14 cellular contexts compared by ENCODE assay signal in the genomic region with DNA sequence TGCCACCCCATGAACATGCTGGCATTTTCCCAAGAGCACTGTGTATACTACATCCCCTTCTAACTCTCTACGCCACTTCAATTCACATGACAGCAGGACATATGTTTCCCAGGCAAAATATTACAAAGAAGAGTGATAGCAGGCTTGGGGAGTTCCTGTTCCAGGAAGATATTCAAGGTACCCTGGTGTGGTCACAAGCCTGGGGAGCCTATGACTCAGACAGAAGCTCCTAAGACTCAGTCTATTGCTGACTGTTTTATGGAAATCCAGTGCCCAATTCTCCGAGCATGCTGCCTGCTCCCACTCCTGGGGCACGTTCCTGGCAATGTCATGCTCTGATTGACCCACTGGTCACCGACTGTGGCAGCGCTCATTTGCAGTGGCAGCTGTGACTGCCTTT. TPM values are rescaled to one million over a fixed set of nuclear protein-coding genes. Genes with fewer than 3 reads are reported as not detected.
A peak's percentile ranks its signal among the peaks of the same experiment; 100 is the strongest.
DNase-seq lines count a peak whose midpoint lies in the region; ATAC-seq and TF ChIP-seq lines count a peak whose summit lies in the region.
"Had no signal": no experiment of that assay in that cellular context is flagged by ENCODE, and none has a peak within 500 bp of the region (broad histone marks: within the 10 kb centered on the region; RNA-seq: fewer than 3 reads in every experiment).

No MANE protein-coding gene starts in this region.

- peak; percentile 26 to 46 (median 40) for ATAC-seq in heart left ventricle
- ATAC-seq in HG03378 (IDR thresholded peaks at IDR 0.05; ENCODE audit: unreplicated experiment) = no peak

- no peaks in the 10 kb centered on the region for H3K9me3 Mint-ChIP-seq in glutamatergic neuron (ENCODE audit: unreplicated experiment)
- H3K9me3 Mint-ChIP-seq: naive B cell; stimulated activated naive CD8-positive, alpha-beta T cell treated with anti-CD3 and anti-CD28 coated beads, Interleukin-15, Interleukin-2, amounts not matched to agents 100 ng/mL and 50 ng/mL, for 24 hours; T-helper 2 cell treated with Interferon-gamma antibody and Interleukin-4, amounts not matched to agents 5 μg/mL and 100 μg/mL, for 36 hours had no signal

- peaks cover 4% of the 10 kb centered on the region for H3K4me1 Mint-ChIP-seq in glutamatergic neuron (ENCODE audit: low read depth, unreplicated experiment)
- H3K4me1 Mint-ChIP-seq: naive B cell had no signal

- no peak for TF ChIP-seq POLR2A in heart left ventricle (IDR thresholded peaks at IDR 0.05)

- intact Hi-C loops in heart left ventricle (cut with DNase I) = loop anchor here in 9 of 10 donors (2.0 to 10.0 kb wide), 6 partner anchors 44 to 131 kb away; no protein-coding TSS in a partner anchor

- H3K27ac Mint-ChIP-seq in glutamatergic neuron (ENCODE audit: unreplicated experiment) = no peak overlapping the region
- H3K27ac Mint-ChIP-seq: naive B cell; stimulated activated naive CD8-positive, alpha-beta T cell treated with anti-CD3 and anti-CD28 coated beads, Interleukin-15, Interleukin-2, amounts not matched to agents 100 ng/mL and 50 ng/mL, for 24 hours; T-helper 2 cell treated with Interferon-gamma antibody and Interleukin-4, amounts not matched to agents 5 μg/mL and 100 μg/mL, for 36 hours had no signal

- H3K27ac ChIP-seq in adipose tissue (ENCODE audit: low read depth, low read length) (peak overlapping the region; percentile 26), heart left ventricle (peak overlapping the region; percentile 77 to 94 (median 85))
- H3K27ac ChIP-seq: KMS-11 had no signal

- no peaks in the 10 kb centered on the region for H3K27me3 Mint-ChIP-seq in glutamatergic neuron (ENCODE audit: unreplicated experiment)
- H3K27me3 Mint-ChIP-seq: naive B cell; stimulated activated naive CD8-positive, alpha-beta T cell treated with anti-CD3 and anti-CD28 coated beads, Interleukin-15, Interleukin-2, amounts not matched to agents 100 ng/mL and 50 ng/mL, for 24 hours had no signal

- H3K36me3 Mint-ChIP-seq in glutamatergic neuron (ENCODE audit: unreplicated experiment) = no peaks in the 10 kb centered on the region
- H3K36me3 Mint-ChIP-seq: naive B cell had no signal

- no peaks in the 10 kb centered on the region for H3K9me3 ChIP-seq in heart left ventricle

- no peaks in the 10 kb centered on the region for H3K27me3 ChIP-seq in heart left ventricle

- TF ChIP-seq CTCF in heart left ventricle (IDR thresholded peaks at IDR 0.05) (no peak), glutamatergic neuron (IDR thresholded peaks at IDR 0.05; ENCODE audit: partially characterized antibody, unreplicated experiment) (no peak)

- no peaks in the 10 kb centered on the region for H3K36me3 ChIP-seq in heart left ventricle

- DNase-seq in MV-4-11 (lab: John Stamatoyannopoulos, UW) (peak; percentile 44), heart left ventricle (peak in 2 of 5 donors; percentile 51 to 61), smooth muscle cell of the brain vasculature (ENCODE audit: low read depth, low spot score) (peak; percentile 76), NCI-H510A treated with DMSO at 0.1 percent for 48 hours (lab: John Stamatoyannopoulos, UW) (no peak), glutamatergic neuron (no peak)
- DNase-seq in activated CD8-positive, alpha-beta memory T cell treated with anti-CD3 and anti-CD28 coated beads, Interleukin-2, amount 50 U/mL, for 48 hours = no peak
- DNase-seq: central memory CD4-positive, alpha-beta T cell; naive B cell; NCI-H774 had no signal

- H3K4me1 ChIP-seq in heart left ventricle = peaks cover 8 to 81% (median 45%) of the 10 kb centered on the region in 12 donors

- no peak overlapping the region for H3K4me3 Mint-ChIP-seq in glutamatergic neuron (ENCODE audit: unreplicated experiment)
- H3K4me3 Mint-ChIP-seq: naive B cell; stimulated activated naive CD8-positive, alpha-beta T cell treated with anti-CD3 and anti-CD28 coated beads, Interleukin-15, Interleukin-2, amounts not matched to agents 100 ng/mL and 50 ng/mL, for 24 hours; T-helper 2 cell treated with Interferon-gamma antibody and Interleukin-4, amounts not matched to agents 5 μg/mL and 100 μg/mL, for 36 hours had no signal

- H3K4me3 ChIP-seq in heart left ventricle = peak overlapping the region in 10 of 12 donors; percentile 16 to 61 (median 56)

- 69 to 83% (median 72%) methylated on average over 5 of the region's 5 CpGs for WGBS in adipose tissue, 3 donors
- WGBS in heart left ventricle, 4 donors = 21 to 34% (median 31%) methylated on average over 4 to 5 of the region's 5 CpGs

RNA-seq across cellular contexts. Expression of a gene that starts 23.5 kb away (rescaled TPM):
- polyA plus RNA-seq in adipose tissue = 10 to 100 TPM; 13.0 to 50.6 (median 32.9) TPM
- total RNA-seq in heart left ventricle = 100 to 1,000 TPM; 491 to 713 (median 575) TPM
- polyA plus RNA-seq in heart left ventricle = 100 to 1,000 TPM; 242 to 276 TPM
- total RNA-seq in glutamatergic neuron (ENCODE audit: unreplicated experiment) = 25.7 TPM

Comparison
In these comparisons a context has a peak if more than half of its experiments do, and no peak if none do; other contexts are left out.
1. DNase-seq: peak in MV-4-11 (single experiment) and smooth muscle cell of the brain vasculature (single experiment); none in activated CD8-positive, alpha-beta memory T cell treated with anti-CD3 and anti-CD28 coated beads, Interleukin-2, amount 50 U/mL, for 48 hours (single experiment), NCI-H510A treated with DMSO at 0.1 percent for 48 hours (single experiment) and glutamatergic neuron (single experiment).
2. RNA of a gene that starts 23.5 kb away (total RNA-seq): 491 to 713 TPM in heart left ventricle; 25.7 TPM in glutamatergic neuron (single experiment); every median in the first group is over 10 times any median in the second.